ENCODE assay signal across 21 cellular contexts in genomic region chr2:64439194-64439593, GRCh38. TPM values are rescaled to one million over a fixed set of nuclear protein-coding genes. Genes with fewer than 3 reads are reported as not detected.
A peak's percentile ranks its signal among the peaks of the same experiment; 100 is the strongest.
DNase-seq lines count a peak whose midpoint lies in the region; ATAC-seq lines count a peak whose summit lies in the region.
"Had no signal": no experiment of that assay in that cellular context is flagged by ENCODE, and none has a peak within 500 bp of the region (broad histone marks: within the 10 kb centered on the region; RNA-seq: fewer than 3 reads in every experiment).

No MANE protein-coding gene starts in this region.

- H4K8ac ChIP-seq in trophoblast cell (ENCODE audit: low read depth, low read length) = no peak overlapping the region

- H3K9ac ChIP-seq in trophoblast cell (ENCODE audit: low read length) = no peak overlapping the region
- H3K9ac ChIP-seq: SK-N-SH had no signal

- no peak overlapping the region for H3K4ac ChIP-seq in trophoblast cell (ENCODE audit: low read depth, low read length)

- no peak overlapping the region for H2BK5ac ChIP-seq in trophoblast cell (ENCODE audit: low read depth, low read length, poor library complexity)

- DNase-seq in HAP-1 (ENCODE audit: low spot score in 2 of 2) (peak; percentile 43 to 90), NCI-H187 (lab: John Stamatoyannopoulos, UW) (peak; percentile 63 to 70), NCI-H1436 (lab: John Stamatoyannopoulos, UW) (no peak), trophoblast cell (no peak)
- DNase-seq in stimulated activated effector memory CD8-positive, alpha-beta T cell treated with anti-CD3 and anti-CD28 coated beads, Interleukin-12 subunit alpha, Interleukin-12 subunit beta, amount 100 ng/mL, for 72 hours (ENCODE audit: low spot score in 2 of 2) = no peak
- DNase-seq: ACHN, C1 segment of cervical spinal cord, GDM1, Kasumi-1, MG63, NCI-H1048, NCI-H345, NCI-H526 treated with DMSO at 0.1 percent for 48 hours, OCI-M1, SHP77 treated with DMSO at 0.1 percent for 48 hours, SK-N-SH, T-cell had no signal

- no peaks in the 10 kb centered on the region for H3K4me1 Mint-ChIP-seq in stimulated activated effector memory CD8-positive, alpha-beta T cell treated with anti-CD3 and anti-CD28 coated beads, Interleukin-12 subunit alpha, Interleukin-12 subunit beta, amount 100 ng/mL, for 72 hours
- H3K4me1 Mint-ChIP-seq: T-cell had no signal

- no peaks in the 10 kb centered on the region for H3K79me1 ChIP-seq in trophoblast cell (ENCODE audit: low read length)

- H3K23ac ChIP-seq in trophoblast cell (ENCODE audit: low read length) = no peak overlapping the region

- no peak overlapping the region for H4K91ac ChIP-seq in trophoblast cell (ENCODE audit: low read depth, low read length)

- H3K9me3 ChIP-seq in HAP-1 (no peaks in the 10 kb centered on the region), trophoblast cell (ENCODE audit: insufficient read depth, low read depth, low read length) (no peaks in the 10 kb centered on the region)
- H3K9me3 ChIP-seq: MG63, SK-N-SH had no signal

- peaks cover 29% of the 10 kb centered on the region for H3K4me1 ChIP-seq in HAP-1
- no peaks in the 10 kb centered on the region for H3K4me1 ChIP-seq in trophoblast cell (ENCODE audit: control insufficient read depth in 1 of 2, insufficient read depth in 2 of 2, low read length in 2 of 2)

- H2AFZ ChIP-seq in trophoblast cell (ENCODE audit: insufficient read depth, low read length, poor library complexity) = no peak overlapping the region
- H2AFZ ChIP-seq: GM23338 had no signal

- H3K14ac ChIP-seq in trophoblast cell (ENCODE audit: low read length) = no peak overlapping the region

- peak; percentile 81 for ATAC-seq in esophagus mucosa
- ATAC-seq in stimulated activated effector memory CD8-positive, alpha-beta T cell treated with anti-CD3 and anti-CD28 coated beads, Interleukin-12 subunit alpha, Interleukin-12 subunit beta, amount 100 ng/mL, for 72 hours = peak; percentile 31
- ATAC-seq in activated CD4-positive, CD25-positive, alpha-beta regulatory T cell treated with anti-CD3 and anti-CD28 coated beads, Interleukin-2, amount 50 U/mL, for 24 hours = no peak
- ATAC-seq: GM23338, HCT116, T-cell had no signal

- H2AK5ac ChIP-seq in trophoblast cell (ENCODE audit: low read length) = no peak overlapping the region

- no peak overlapping the region for H3K18ac ChIP-seq in trophoblast cell (ENCODE audit: low read length)

- H2BK12ac ChIP-seq in trophoblast cell (ENCODE audit: low read length) = no peak overlapping the region

- H3K36me3 ChIP-seq in HAP-1 (replicated peaks) (no peaks in the 10 kb centered on the region), trophoblast cell (ENCODE audit: control insufficient read depth in 1 of 2, insufficient read depth in 2 of 2, low read length in 2 of 2) (no peaks in the 10 kb centered on the region)
- H3K36me3 ChIP-seq: MG63 had no signal

- H3K27ac ChIP-seq in trophoblast cell (ENCODE audit: low read depth, low read length) = no peak overlapping the region

- H3K27me3 ChIP-seq in HAP-1 (ENCODE audit: low read depth) (peaks cover 16% of the 10 kb centered on the region), trophoblast cell (ENCODE audit: insufficient read depth, low read length) (no peaks in the 10 kb centered on the region)

- H2BK120ac ChIP-seq in trophoblast cell (ENCODE audit: insufficient read depth, low read length, poor library complexity) = no peak overlapping the region

- in situ Hi-C loops in HAP-1 (cut with MboI; ENCODE audit: low sequenced_read_pairs) = no loop called here

- no peak overlapping the region for H3K4me3 Mint-ChIP-seq in stimulated activated effector memory CD8-positive, alpha-beta T cell treated with anti-CD3 and anti-CD28 coated beads, Interleukin-12 subunit alpha, Interleukin-12 subunit beta, amount 100 ng/mL, for 72 hours
- H3K4me3 Mint-ChIP-seq: GM23338, T-cell had no signal

- H3K27ac Mint-ChIP-seq in stimulated activated effector memory CD8-positive, alpha-beta T cell treated with anti-CD3 and anti-CD28 coated beads, Interleukin-12 subunit alpha, Interleukin-12 subunit beta, amount 100 ng/mL, for 72 hours = no peak overlapping the region
- H3K27ac Mint-ChIP-seq: GM23338, T-cell had no signal

- no peak overlapping the region for H3K4me3 ChIP-seq in HAP-1
- H3K4me3 ChIP-seq in trophoblast cell (ENCODE audit: low read depth, low read length) = no peak overlapping the region
- H3K4me3 ChIP-seq: GM23338, MG63 had no signal

- H4K12ac ChIP-seq in trophoblast cell (ENCODE audit: low read depth, low read length) = no peak overlapping the region

- no peak overlapping the region for H3K4me2 ChIP-seq in trophoblast cell (ENCODE audit: low read length)
- H3K4me2 ChIP-seq: GM23338, SK-N-SH had no signal

- H3K79me2 ChIP-seq in trophoblast cell (ENCODE audit: control insufficient read depth, insufficient read depth, low read length, poor library complexity) = no peaks in the 10 kb centered on the region

- H3K36me3 Mint-ChIP-seq in stimulated activated effector memory CD8-positive, alpha-beta T cell treated with anti-CD3 and anti-CD28 coated beads, Interleukin-12 subunit alpha, Interleukin-12 subunit beta, amount 100 ng/mL, for 72 hours = no peaks in the 10 kb centered on the region
- H3K36me3 Mint-ChIP-seq: T-cell had no signal

- H3K9me3 Mint-ChIP-seq in stimulated activated effector memory CD8-positive, alpha-beta T cell treated with anti-CD3 and anti-CD28 coated beads, Interleukin-12 subunit alpha, Interleukin-12 subunit beta, amount 100 ng/mL, for 72 hours = no peaks in the 10 kb centered on the region
- H3K9me3 Mint-ChIP-seq: GM23338, T-cell had no signal

RNA-seq across cellular contexts. Expression of gene LGALSL, which starts 14.8 kb away (rescaled TPM):
- 35.8 TPM for total RNA-seq in esophagus mucosa
- 59.7 and 67.5 TPM in 2 replicates for polyA plus RNA-seq in trophoblast cell (2013)

Comparison
In these comparisons a context has a peak if more than half of its experiments do, and no peak if none do; other contexts are left out.
1. DNase-seq: peak in HAP-1 (2 of 2) and NCI-H187 (2 of 2); none in stimulated activated effector memory CD8-positive, alpha-beta T cell treated with anti-CD3 and anti-CD28 coated beads, Interleukin-12 subunit alpha, Interleukin-12 subunit beta, amount 100 ng/mL, for 72 hours (0 of 2), NCI-H1436 (single experiment) and trophoblast cell (0 of 2).
2. ATAC-seq: peak in esophagus mucosa (single experiment) and stimulated activated effector memory CD8-positive, alpha-beta T cell treated with anti-CD3 and anti-CD28 coated beads, Interleukin-12 subunit alpha, Interleukin-12 subunit beta, amount 100 ng/mL, for 72 hours (single experiment); none in activated CD4-positive, CD25-positive, alpha-beta regulatory T cell treated with anti-CD3 and anti-CD28 coated beads, Interleukin-2, amount 50 U/mL, for 24 hours (0 of 2).